Comparison of ENCODE assay signal across 15 cellular contexts in the genomic region with DNA sequence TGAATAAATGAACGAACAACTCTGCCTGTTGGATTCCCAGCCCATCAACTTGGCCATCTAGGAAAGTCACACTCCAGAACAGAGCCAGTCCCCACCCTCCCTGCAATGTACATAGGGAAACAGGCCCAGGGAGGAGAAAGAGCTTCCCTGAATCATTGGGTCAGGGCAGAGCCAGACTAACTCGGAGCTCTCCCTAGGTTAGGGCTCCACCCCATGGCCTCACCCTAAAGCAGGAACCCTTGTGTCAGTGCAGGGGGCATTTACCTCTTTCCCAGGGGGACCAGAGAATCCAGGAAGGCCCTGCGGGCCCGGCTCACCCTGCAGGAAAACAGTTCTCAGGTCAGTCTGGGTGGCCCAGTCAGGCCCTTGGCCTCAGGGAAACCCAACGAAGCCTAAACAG. TPM values are rescaled to one million over a fixed set of nuclear protein-coding genes. Genes with fewer than 3 reads are reported as not detected.
DNase-seq lines count a peak whose midpoint lies in the region; ATAC-seq and TF ChIP-seq lines count a peak whose summit lies in the region.
"Had no signal": no experiment of that assay in that cellular context is flagged by ENCODE, and none has a peak within 500 bp of the region (broad histone marks: within the 10 kb centered on the region; RNA-seq: fewer than 3 reads in every experiment).

No MANE protein-coding gene starts in this region.

- H3K23ac ChIP-seq in IMR-90 (ENCODE audit: low read depth, low read length) (no peak overlapping the region), mesendoderm (ENCODE audit: low read length) (no peak overlapping the region)

- H2AK5ac ChIP-seq in IMR-90 (ENCODE audit: low read depth, low read length) (no peak overlapping the region), mesendoderm (ENCODE audit: low read length) (no peak overlapping the region)

- BruUV-seq in IMR-90 (replicated peaks; lab: Mats Ljungman, UMichigan) (no TSS peak), Caco-2 (replicated peaks; lab: Mats Ljungman, UMichigan) (no TSS peak)

- H2AK9ac ChIP-seq in IMR-90 (replicated peaks; ENCODE audit: low read depth, low read length, poor library complexity) = no peak overlapping the region

- H3K4me1 Mint-ChIP-seq in Caco-2 (ENCODE audit: low read depth, unreplicated experiment) = peaks cover 6% of the 10 kb centered on the region
- no peaks in the 10 kb centered on the region for H3K4me1 Mint-ChIP-seq in natural killer cell treated with Interleukin-12 subunit alpha and Interleukin-12 subunit beta and Interleukin-15 and Interleukin-18, amount 100 ng/mL, for 72 hours (ENCODE audit: low read depth in 2 of 2)
- H3K4me1 Mint-ChIP-seq: activated naive CD8-positive, alpha-beta T cell treated with anti-CD3 and anti-CD28 coated beads, Interleukin-2, amount 10 ng/mL, durations not matched to agents 7 days and 5 days had no signal

- POLR2A ChIA-PET in IMR-90 (lab: Charles Lee; ENCODE audit: unreplicated experiment) (interaction anchor here (0.6 kb wide), 1 partner anchor 228 kb away, joined by 3 read pairs; no protein-coding TSS in a partner anchor), Caco-2 (lab: Charles Lee) (no interaction called here)

- H3K9me3 ChIP-seq in IMR-90 (ENCODE audit: control insufficient read depth, insufficient read depth, low read length) = no peaks in the 10 kb centered on the region
- H3K9me3 ChIP-seq in liver (ENCODE audit: control insufficient read depth in 4 of 4, low read length in 3 of 4) = no peaks in the 10 kb centered on the region
- no peaks in the 10 kb centered on the region for H3K9me3 ChIP-seq in Caco-2

- H2BK5ac ChIP-seq in IMR-90 (ENCODE audit: low read depth, low read length, poor library complexity, severe bottlenecking) (no peak overlapping the region), mesendoderm (ENCODE audit: low read length) (no peak overlapping the region)

- TF ChIP-seq RAD21 in IMR-90 (IDR thresholded peaks at IDR 0.05; ENCODE audit: low read length) (peak; percentile 37), liver (IDR thresholded peaks at IDR 0.05) (peak; percentile 71 to 81)

- no peaks in the 10 kb centered on the region for H4K20me1 ChIP-seq in IMR-90 (ENCODE audit: insufficient read depth, low read length)

- peak; percentile 38 for DNase-seq in DMS53 (lab: John Stamatoyannopoulos, UW)
- no peak for DNase-seq in DMS53 treated with DMSO at 0.1 percent for 48 hours (lab: John Stamatoyannopoulos, UW; ENCODE audit: unreplicated experiment)
- DNase-seq in IMR-90 = no peak
- DNase-seq in Caco-2 = no peak
- no peak for DNase-seq in natural killer cell treated with Interleukin-12 subunit alpha and Interleukin-12 subunit beta and Interleukin-15 and Interleukin-18, amount 100 ng/mL, for 72 hours (ENCODE audit: low spot score)
- no peak for DNase-seq in mesendoderm
- DNase-seq: 8988T; activated naive CD8-positive, alpha-beta T cell treated with anti-CD3 and anti-CD28 coated beads, Interleukin-2, amount 10 ng/mL, durations not matched to agents 7 days and 5 days; DMS79 treated with DMSO at 0.1 percent for 48 hours; dorsolateral prefrontal cortex; GOT3; NCI-H1048; stimulated activated naive CD4-positive, alpha-beta T cell had no signal

- H3K18ac ChIP-seq in IMR-90 (ENCODE audit: low read depth, low read length) (no peak overlapping the region), mesendoderm (ENCODE audit: low read length) (no peak overlapping the region)

- H4K5ac ChIP-seq in IMR-90 (ENCODE audit: low read depth, low read length) (no peak overlapping the region), mesendoderm (ENCODE audit: low read length) (no peak overlapping the region)

- no peak overlapping the region for H3K27ac Mint-ChIP-seq in Caco-2 (ENCODE audit: unreplicated experiment)
- no peak overlapping the region for H3K27ac Mint-ChIP-seq in natural killer cell treated with Interleukin-12 subunit alpha and Interleukin-12 subunit beta and Interleukin-15 and Interleukin-18, amount 100 ng/mL, for 72 hours
- H3K27ac Mint-ChIP-seq: activated naive CD8-positive, alpha-beta T cell treated with anti-CD3 and anti-CD28 coated beads, Interleukin-2, amount 10 ng/mL, durations not matched to agents 7 days and 5 days had no signal

- no peaks in the 10 kb centered on the region for H3K9me3 Mint-ChIP-seq in Caco-2 (ENCODE audit: unreplicated experiment)
- H3K9me3 Mint-ChIP-seq in natural killer cell treated with Interleukin-12 subunit alpha and Interleukin-12 subunit beta and Interleukin-15 and Interleukin-18, amount 100 ng/mL, for 72 hours = no peaks in the 10 kb centered on the region
- H3K9me3 Mint-ChIP-seq: activated naive CD8-positive, alpha-beta T cell treated with anti-CD3 and anti-CD28 coated beads, Interleukin-2, amount 10 ng/mL, durations not matched to agents 7 days and 5 days had no signal

- H3K79me1 ChIP-seq in IMR-90 (ENCODE audit: low read depth in 1 of 2, low read length in 2 of 2) = no peaks in the 10 kb centered on the region
- no peaks in the 10 kb centered on the region for H3K79me1 ChIP-seq in mesendoderm (ENCODE audit: low read length)

- no peak overlapping the region for H4K91ac ChIP-seq in IMR-90 (ENCODE audit: insufficient read depth, low read depth, low read length)

- H3K56ac ChIP-seq in IMR-90 (ENCODE audit: extremely low read depth, insufficient read depth, low read length) = no peak overlapping the region
- no peak overlapping the region for H3K56ac ChIP-seq in mesendoderm (ENCODE audit: low read length)

- H3K79me2 ChIP-seq in mesendoderm (ENCODE audit: control insufficient read depth, insufficient read depth, low read length) = no peaks in the 10 kb centered on the region

- no peak overlapping the region for H3K27ac ChIP-seq in IMR-90 (ENCODE audit: insufficient read depth, low read length)
- H3K27ac ChIP-seq in VCaP = peak overlapping the region; percentile 98
- H3K27ac ChIP-seq in liver (ENCODE audit: low read depth in 1 of 2, low read length in 2 of 2) = no peak overlapping the region
- no peak overlapping the region for H3K27ac ChIP-seq in mesendoderm (ENCODE audit: low read depth, low read length)

- no peaks in the 10 kb centered on the region for H3K4me1 ChIP-seq in IMR-90 (ENCODE audit: control insufficient read depth, insufficient read depth, low read length)
- H3K4me1 ChIP-seq in liver (ENCODE audit: control insufficient read depth in 4 of 4, insufficient read depth in 4 of 4, low read length in 3 of 4) = no peaks in the 10 kb centered on the region
- H3K4me1 ChIP-seq in Caco-2 = no peaks in the 10 kb centered on the region
- H3K4me1 ChIP-seq in mesendoderm (ENCODE audit: control insufficient read depth, low read depth, low read length) = no peaks in the 10 kb centered on the region

- intact Hi-C loops in IMR-90 (cut with micrococcal nuclease) (no loop called here), Caco-2 (cut with micrococcal nuclease; ENCODE audit: unreplicated experiment) (loop anchor here (10.0 kb wide), 1 partner anchor 231 kb away; no protein-coding TSS in a partner anchor)

- CTCF ChIA-PET in IMR-90 (lab: Yijun Ruan, JAX) = interaction anchor here (1.0 kb wide), 1 partner anchor 155 kb away, joined by 3 read pairs; no protein-coding TSS in a partner anchor
- CTCF ChIA-PET in Caco-2 (lab: Charles Lee) = interaction anchor here (1.0 to 1.3 kb wide), 2 partner anchors 99 to 227 kb away, joined by 4 read pairs; no protein-coding TSS in a partner anchor

- H3K27me3 ChIP-seq in IMR-90 (ENCODE audit: control insufficient read depth, insufficient read depth, low read length) (no peaks in the 10 kb centered on the region; the same call in 1 of the 2 replicates), liver (ENCODE audit: control insufficient read depth in 4 of 4, insufficient read depth in 4 of 4, low read length in 3 of 4) (no peaks in the 10 kb centered on the region), Caco-2 (replicated peaks; ENCODE audit: control insufficient read depth, insufficient read depth, low read length) (no peaks in the 10 kb centered on the region), mesendoderm (ENCODE audit: insufficient read depth, low read length, poor library complexity) (no peaks in the 10 kb centered on the region)

- H3K9ac ChIP-seq in IMR-90 (ENCODE audit: low read depth, low read length) = no peak overlapping the region
- H3K9ac ChIP-seq in liver (ENCODE audit: low read depth in 1 of 2, low read length in 2 of 2) = no peak overlapping the region
- no peak overlapping the region for H3K9ac ChIP-seq in mesendoderm (ENCODE audit: low read length)

- no peak overlapping the region for H3K4me3 Mint-ChIP-seq in Caco-2 (ENCODE audit: unreplicated experiment)
- no peak overlapping the region for H3K4me3 Mint-ChIP-seq in natural killer cell treated with Interleukin-12 subunit alpha and Interleukin-12 subunit beta and Interleukin-15 and Interleukin-18, amount 100 ng/mL, for 72 hours
- H3K4me3 Mint-ChIP-seq: activated naive CD8-positive, alpha-beta T cell treated with anti-CD3 and anti-CD28 coated beads, Interleukin-2, amount 10 ng/mL, durations not matched to agents 7 days and 5 days had no signal

- TF ChIP-seq CTCF in IMR-90 (conservative IDR thresholded peaks at IDR 0.05; ENCODE audit: low read depth, low read length) (peak; percentile 29), VCaP (conservative IDR thresholded peaks at IDR 0.05) (peak; percentile 55), liver (IDR thresholded peaks at IDR 0.05; ENCODE audit: low read depth, low read length, missing input control) (peak; percentile 27), Caco-2 (IDR thresholded peaks at IDR 0.05; ENCODE audit: insufficient read depth in 1 of 2, low read depth in 1 of 2, low read length in 1 of 2, severe bottlenecking in 1 of 2, unreplicated experiment in 1 of 2) (peak in 1 of 2 experiments; percentile 24)

- TF ChIP-seq POLR2A in IMR-90 (IDR thresholded peaks at IDR 0.05; ENCODE audit: low read depth, low read length) = no peak

- in situ Hi-C loops in IMR-90 (cut with MboI; ENCODE audit: low sequenced_read_pairs) = no loop called here

- no peak overlapping the region for H4K8ac ChIP-seq in IMR-90 (ENCODE audit: low read depth in 2 of 2, low read length in 2 of 2)
- H4K8ac ChIP-seq in mesendoderm (ENCODE audit: low read depth, low read length) = no peak overlapping the region

- H2BK15ac ChIP-seq in IMR-90 (ENCODE audit: low read depth, low read length) (no peak overlapping the region), mesendoderm (replicated peaks; ENCODE audit: low read depth) (no peak overlapping the region)

- peak; percentile 48 for ATAC-seq in IMR-90 (ENCODE audit: low read depth)
- ATAC-seq in natural killer cell treated with Interleukin-12 subunit alpha and Interleukin-12 subunit beta and Interleukin-15 and Interleukin-18, amount 100 ng/mL, for 72 hours = no peak

- WGBS in IMR-90 (ENCODE audit: extremely low coverage in 2 of 2, insufficient read length in 1 of 2), 2 experiments = 86% methylated on average over 1 of the region's 5 CpGs; no CpG with 5 or more reads in 1 of the 2 experiments
- WGBS in liver = 75% methylated on average over 5 of the region's 5 CpGs
- WGBS in mesendoderm (ENCODE audit: extremely low coverage, insufficient coverage, low lambda C conversion rate) = no CpG with 5 or more reads among the region's 5 CpGs

- no peak overlapping the region for H3K4me3 ChIP-seq in IMR-90 (ENCODE audit: insufficient read depth, low read depth, low read length)
- H3K4me3 ChIP-seq in liver (ENCODE audit: low read depth in 1 of 3, low read length in 3 of 3) = no peak overlapping the region
- H3K4me3 ChIP-seq in Caco-2 (ENCODE audit: low read depth, low read length) = no peak overlapping the region
- H3K4me3 ChIP-seq in mesendoderm (ENCODE audit: low read length) = no peak overlapping the region
- H3K4me3 ChIP-seq: dorsolateral prefrontal cortex had no signal

- no peak overlapping the region for H2AFZ ChIP-seq in IMR-90 (replicated peaks; ENCODE audit: low read length, poor library complexity)

- H2BK120ac ChIP-seq in IMR-90 (ENCODE audit: low read depth, low read length) (no peak overlapping the region), mesendoderm (ENCODE audit: low read depth, low read length) (no peak overlapping the region)

- dilution Hi-C loops in IMR-90 (cut with HindIII; ENCODE audit: low sequenced_read_pairs, unreplicated experiment) = no loop called here

- H3K4ac ChIP-seq in IMR-90 (ENCODE audit: low read depth, low read length) (no peak overlapping the region), mesendoderm (ENCODE audit: low read depth, low read length) (no peak overlapping the region)

- H3K9me1 ChIP-seq in IMR-90 (ENCODE audit: insufficient read depth, low read length) = no peaks in the 10 kb centered on the region; the same call in 1 of the 2 replicates

- no peaks in the 10 kb centered on the region for H3K36me3 ChIP-seq in IMR-90 (ENCODE audit: control insufficient read depth, insufficient read depth, low read length)
- H3K36me3 ChIP-seq in liver (ENCODE audit: control insufficient read depth in 4 of 4, insufficient read depth in 3 of 4, low read depth in 1 of 4, low read length in 3 of 4) = no peaks in the 10 kb centered on the region
- no peaks in the 10 kb centered on the region for H3K36me3 ChIP-seq in Caco-2 (ENCODE audit: control insufficient read depth, insufficient read depth, low read length)
- H3K36me3 ChIP-seq in mesendoderm (ENCODE audit: control insufficient read depth, insufficient read depth, low read length) = peaks cover 9% of the 10 kb centered on the region

- H3K4me2 ChIP-seq in IMR-90 (ENCODE audit: low read depth, low read length) (no peak overlapping the region), mesendoderm (ENCODE audit: low read length) (no peak overlapping the region)

- no peaks in the 10 kb centered on the region for H3K27me3 Mint-ChIP-seq in Caco-2 (ENCODE audit: insufficient read depth, unreplicated experiment)
- H3K27me3 Mint-ChIP-seq in natural killer cell treated with Interleukin-12 subunit alpha and Interleukin-12 subunit beta and Interleukin-15 and Interleukin-18, amount 100 ng/mL, for 72 hours = no peaks in the 10 kb centered on the region
- H3K27me3 Mint-ChIP-seq: activated naive CD8-positive, alpha-beta T cell treated with anti-CD3 and anti-CD28 coated beads, Interleukin-2, amount 10 ng/mL, durations not matched to agents 7 days and 5 days had no signal

- H3K14ac ChIP-seq in IMR-90 (replicated peaks; ENCODE audit: low read depth, low read length) = 0 out of 2 replicates have a peak overlapping the region, but pooled peaks have one; percentile 13

- no peaks in the 10 kb centered on the region for H3K36me3 Mint-ChIP-seq in Caco-2 (ENCODE audit: insufficient read depth, unreplicated experiment)
- H3K36me3 Mint-ChIP-seq in natural killer cell treated with Interleukin-12 subunit alpha and Interleukin-12 subunit beta and Interleukin-15 and Interleukin-18, amount 100 ng/mL, for 72 hours = no peaks in the 10 kb centered on the region
- H3K36me3 Mint-ChIP-seq: activated naive CD8-positive, alpha-beta T cell treated with anti-CD3 and anti-CD28 coated beads, Interleukin-2, amount 10 ng/mL, durations not matched to agents 7 days and 5 days had no signal

- no peak overlapping the region for H2BK20ac ChIP-seq in IMR-90 (ENCODE audit: low read depth, low read length)

RNA-seq across cellular contexts. Expression of a gene that starts 11.6 kb away (rescaled TPM):
- total RNA-seq in IMR-90 (2012; rRNA removed) (0.56 and 0.90 TPM in 2 replicates), liver (under 1 TPM; 0.19 to 0.75 TPM), Caco-2 (2022) (0.23 and 0.39 TPM in 2 replicates)
- polyA plus RNA-seq in IMR-90 (2012; rRNA removed) (1.3 and 1.6 TPM in 2 replicates), liver (under 1 TPM; 0.22 to 0.46 TPM)
- 1.1 and 1.3 TPM in 2 replicates for polyA plus RNA-seq in IMR-90 (2012; cell fraction: cytosol; rRNA removed)
- polyA plus RNA-seq in IMR-90 (2012; cell fraction: nucleus; rRNA removed; ENCODE audit: low replicate concordance) = 6.1 and 8.7 TPM in 2 replicates
- total RNA-seq in natural killer cell treated with Interleukin-12 subunit alpha and Interleukin-12 subunit beta and Interleukin-15 and Interleukin-18, amount 100 ng/mL, for 72 hours = 1 to 10 TPM; 5.4 to 7.3 TPM
- polyA plus RNA-seq in mesendoderm (2013, experiment 1 of 2) = 5.4 TPM
- 5.3 TPM for polyA plus RNA-seq in mesendoderm (2013, experiment 2 of 2)

RNA-seq across cellular contexts. Expression of a gene that starts 47.4 kb away (rescaled TPM):
- total RNA-seq in IMR-90 (2012; rRNA removed) (28.9 and 90.8 TPM in 2 replicates), liver (10 to 100 TPM; 24.4 to 40.1 TPM), Caco-2 (2022) (37.9 and 39.9 TPM in 2 replicates)
- polyA plus RNA-seq in IMR-90 (2012; rRNA removed) (17.7 and 21.0 TPM in 2 replicates), liver (10 to 100 TPM; 17.3 to 20.8 TPM)
- 3.1 and 3.9 TPM in 2 replicates for polyA plus RNA-seq in IMR-90 (2012; cell fraction: cytosol; rRNA removed)
- 1.7 and 7.1 TPM in 2 replicates for polyA plus RNA-seq in IMR-90 (2012; cell fraction: nucleus; rRNA removed; ENCODE audit: low replicate concordance)
- 10 to 100 TPM; 36.9 to 38.5 TPM for total RNA-seq in natural killer cell treated with Interleukin-12 subunit alpha and Interleukin-12 subunit beta and Interleukin-15 and Interleukin-18, amount 100 ng/mL, for 72 hours
- 46.5 TPM for polyA plus RNA-seq in mesendoderm (2013, experiment 1 of 2)
- polyA plus RNA-seq in mesendoderm (2013, experiment 2 of 2) = 46.1 TPM

RNA-seq across cellular contexts. Expression of a gene that starts 57.7 kb away (rescaled TPM):
- not detected in 2 replicates for total RNA-seq in IMR-90 (2012; rRNA removed)
- polyA plus RNA-seq in IMR-90 (2012; rRNA removed) = not detected in 2 replicates
- not detected in 2 replicates for polyA plus RNA-seq in IMR-90 (2012; cell fraction: cytosol; rRNA removed)
- not detected in 2 replicates for polyA plus RNA-seq in IMR-90 (2012; cell fraction: nucleus; rRNA removed; ENCODE audit: low replicate concordance)
- not detected for total RNA-seq in liver
- polyA plus RNA-seq in liver = not detected
- total RNA-seq in Caco-2 (2022) = not detected in 2 replicates
- total RNA-seq in natural killer cell treated with Interleukin-12 subunit alpha and Interleukin-12 subunit beta and Interleukin-15 and Interleukin-18, amount 100 ng/mL, for 72 hours = not detected
- not detected for polyA plus RNA-seq in mesendoderm (2013, experiment 1 of 2)
- not detected for polyA plus RNA-seq in mesendoderm (2013, experiment 2 of 2)
- total RNA-seq: activated naive CD8-positive, alpha-beta T cell treated with anti-CD3 and anti-CD28 coated beads, Interleukin-2, amount 10 ng/mL, durations not matched to agents 7 days and 5 days had no signal
